19 cellular contexts compared by ENCODE assay signal in the genomic region with DNA sequence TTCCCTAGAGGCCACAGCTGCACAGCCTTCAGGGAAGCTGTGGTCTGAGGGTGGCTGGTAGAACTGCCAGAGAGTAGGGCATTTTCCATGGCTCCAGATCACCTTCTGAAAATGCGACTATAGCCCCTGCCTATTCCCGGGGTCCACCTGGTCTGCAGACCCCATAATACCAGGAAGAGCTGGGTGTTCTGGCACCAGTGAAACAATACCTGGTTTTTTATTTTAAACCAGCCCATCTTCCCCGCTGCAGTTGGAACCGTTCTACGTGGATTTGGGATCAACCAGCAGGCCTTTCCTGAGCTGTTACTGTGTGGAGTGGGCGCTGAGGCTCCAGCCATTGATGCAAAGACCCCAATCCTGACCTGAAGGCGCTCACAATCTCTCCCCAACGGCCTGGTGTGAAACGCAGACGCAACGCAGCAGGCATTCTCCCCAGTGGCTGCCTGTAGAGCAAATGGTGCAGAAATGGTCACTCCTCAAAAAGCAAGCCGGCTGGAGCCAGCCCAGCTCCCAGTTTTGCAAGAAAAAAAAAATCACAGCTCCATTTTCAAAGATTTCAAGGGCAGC. TPM values are rescaled to one million over a fixed set of nuclear protein-coding genes. Genes with fewer than 3 reads are reported as not detected.
DNase-seq lines count a peak whose midpoint lies in the region; ATAC-seq and TF ChIP-seq lines count a peak whose summit lies in the region.
"Had no signal": no experiment of that assay in that cellular context is flagged by ENCODE, and none has a peak within 500 bp of the region (broad histone marks: within the 10 kb centered on the region; RNA-seq: fewer than 3 reads in every experiment).

No MANE protein-coding gene starts in this region.

- CTCF ChIA-PET in activated CD4-positive, alpha-beta memory T cell treated with anti-CD3 and anti-CD28 coated beads, Interleukin-2, amount 10 ng/mL, durations not matched to agents 7 days and 5 days (lab: Charles Lee), result interaction anchor here (1.1 to 3.5 kb wide), 3 partner anchors 53 to 222 kb away, joined by 3 to 15 read pairs (median 3); partner anchors contain the start of gene STX16
- CTCF ChIA-PET in activated CD4-positive, alpha-beta memory T cell treated with anti-CD3 and anti-CD28 coated beads for 36 hours (lab: Charles Lee), result no interaction called here

- no peaks in the 10 kb centered on the region for H3K9me3 Mint-ChIP-seq in activated CD4-positive, alpha-beta memory T cell treated with anti-CD3 and anti-CD28 coated beads, Interleukin-2, amount 10 ng/mL, durations not matched to agents 7 days and 5 days
- H3K9me3 Mint-ChIP-seq in activated CD4-positive, alpha-beta memory T cell treated with anti-CD3 and anti-CD28 coated beads for 36 hours, result no peaks in the 10 kb centered on the region
- no peaks in the 10 kb centered on the region for H3K9me3 Mint-ChIP-seq in endothelial cell (ENCODE audit: unreplicated experiment)
- H3K9me3 Mint-ChIP-seq: CD8-positive, alpha-beta T cell had no signal

- H3K27ac Mint-ChIP-seq in activated CD4-positive, alpha-beta memory T cell treated with anti-CD3 and anti-CD28 coated beads, Interleukin-2, amount 10 ng/mL, durations not matched to agents 7 days and 5 days, result no peak overlapping the region
- no peak overlapping the region for H3K27ac Mint-ChIP-seq in activated CD4-positive, alpha-beta memory T cell treated with anti-CD3 and anti-CD28 coated beads for 36 hours
- no peak overlapping the region for H3K27ac Mint-ChIP-seq in endothelial cell (ENCODE audit: unreplicated experiment)
- H3K27ac Mint-ChIP-seq: CD8-positive, alpha-beta T cell had no signal

- intact Hi-C loops in activated CD4-positive, alpha-beta memory T cell treated with anti-CD3 and anti-CD28 coated beads for 36 hours (cut with micrococcal nuclease), result no loop called here
- intact Hi-C loops in sciatic nerve (cut with DNase I), result no loop called here

- no peak for TF ChIP-seq CTCF in endothelial cell (IDR thresholded peaks at IDR 0.05; ENCODE audit: unreplicated experiment)

- peaks cover 7% of the 10 kb centered on the region for H3K4me1 Mint-ChIP-seq in activated CD4-positive, alpha-beta memory T cell treated with anti-CD3 and anti-CD28 coated beads, Interleukin-2, amount 10 ng/mL, durations not matched to agents 7 days and 5 days
- peaks cover 8% of the 10 kb centered on the region for H3K4me1 Mint-ChIP-seq in activated CD4-positive, alpha-beta memory T cell treated with anti-CD3 and anti-CD28 coated beads for 36 hours (ENCODE audit: low read depth)
- peaks cover under 1% of the 10 kb centered on the region for H3K4me1 Mint-ChIP-seq in endothelial cell (ENCODE audit: unreplicated experiment)

- H3K36me3 Mint-ChIP-seq in activated CD4-positive, alpha-beta memory T cell treated with anti-CD3 and anti-CD28 coated beads, Interleukin-2, amount 10 ng/mL, durations not matched to agents 7 days and 5 days (ENCODE audit: low read depth), result peaks cover 22% of the 10 kb centered on the region
- peaks cover 18% of the 10 kb centered on the region for H3K36me3 Mint-ChIP-seq in activated CD4-positive, alpha-beta memory T cell treated with anti-CD3 and anti-CD28 coated beads for 36 hours
- peaks cover 40% of the 10 kb centered on the region for H3K36me3 Mint-ChIP-seq in endothelial cell (ENCODE audit: low read depth, unreplicated experiment)

- DNase-seq in activated CD4-positive, alpha-beta memory T cell treated with anti-CD3 and anti-CD28 coated beads, Interleukin-2, amount 10 ng/mL, durations not matched to agents 7 days and 5 days, result peak; percentile 13
- DNase-seq in activated CD4-positive, alpha-beta memory T cell treated with anti-CD3 and anti-CD28 coated beads for 36 hours, result no peak
- DNase-seq in D341Med (ENCODE audit: low spot score) (peak; percentile 13), endothelial cell (ENCODE audit: low spot score) (no peak), sciatic nerve (ENCODE audit: low spot score) (peak; percentile 38), anterior cingulate cortex (lab: John Stamatoyannopoulos, UW) (no peak), NCI-H1436 (lab: John Stamatoyannopoulos, UW) (no peak)
- DNase-seq: BE2C, DMS79 treated with DMSO at 0.1 percent for 48 hours, IMR-90, Karpas-422, MG63, NCI-H1092 treated with DMSO at 0.1 percent for 48 hours, NCI-H187, NCI-H226, NCI-H524 treated with DMSO at 0.1 percent for 48 hours, SHP77 treated with DMSO at 0.1 percent for 48 hours had no signal

- POLR2A ChIA-PET in activated CD4-positive, alpha-beta memory T cell treated with anti-CD3 and anti-CD28 coated beads, Interleukin-2, amount 10 ng/mL, durations not matched to agents 7 days and 5 days (lab: Charles Lee), result no interaction called here
- POLR2A ChIA-PET in activated CD4-positive, alpha-beta memory T cell treated with anti-CD3 and anti-CD28 coated beads for 36 hours (lab: Charles Lee), result interaction anchor here (0.6 kb wide), 1 partner anchor 523 kb away, joined by 4 read pairs; no protein-coding TSS in a partner anchor

- ATAC-seq in sciatic nerve, result no peak
- no peak for ATAC-seq in HG03571 (IDR thresholded peaks at IDR 0.05; ENCODE audit: unreplicated experiment)
- ATAC-seq: CD8-positive, alpha-beta T cell had no signal

- H3K4me3 Mint-ChIP-seq in activated CD4-positive, alpha-beta memory T cell treated with anti-CD3 and anti-CD28 coated beads, Interleukin-2, amount 10 ng/mL, durations not matched to agents 7 days and 5 days, result no peak overlapping the region
- no peak overlapping the region for H3K4me3 Mint-ChIP-seq in activated CD4-positive, alpha-beta memory T cell treated with anti-CD3 and anti-CD28 coated beads for 36 hours
- peak overlapping the region; percentile 31 for H3K4me3 Mint-ChIP-seq in endothelial cell (ENCODE audit: unreplicated experiment)
- H3K4me3 Mint-ChIP-seq: CD8-positive, alpha-beta T cell had no signal

- H3K27me3 Mint-ChIP-seq in activated CD4-positive, alpha-beta memory T cell treated with anti-CD3 and anti-CD28 coated beads, Interleukin-2, amount 10 ng/mL, durations not matched to agents 7 days and 5 days, result no peaks in the 10 kb centered on the region
- no peaks in the 10 kb centered on the region for H3K27me3 Mint-ChIP-seq in activated CD4-positive, alpha-beta memory T cell treated with anti-CD3 and anti-CD28 coated beads for 36 hours
- peaks cover 6% of the 10 kb centered on the region for H3K27me3 Mint-ChIP-seq in endothelial cell (ENCODE audit: unreplicated experiment)

RNA-seq across cellular contexts. Expression of gene NPEPL1, which starts 11.2 kb away (rescaled TPM):
- total RNA-seq in activated CD4-positive, alpha-beta memory T cell treated with anti-CD3 and anti-CD28 coated beads, Interleukin-2, amount 10 ng/mL, durations not matched to agents 7 days and 5 days, result 10 to 100 TPM; 29.1 to 30.7 TPM
- 10 to 100 TPM; 17.8 to 18.8 TPM for total RNA-seq in activated CD4-positive, alpha-beta memory T cell treated with anti-CD3 and anti-CD28 coated beads for 36 hours
- total RNA-seq in endothelial cell (ENCODE audit: unreplicated experiment) (37.6 TPM), sciatic nerve (47.5 TPM)

RNA-seq across cellular contexts. Expression of gene STX16, which starts 52.8 kb away (rescaled TPM):
- total RNA-seq in activated CD4-positive, alpha-beta memory T cell treated with anti-CD3 and anti-CD28 coated beads, Interleukin-2, amount 10 ng/mL, durations not matched to agents 7 days and 5 days, result 100 to 1,000 TPM; 152 to 153 TPM
- total RNA-seq in activated CD4-positive, alpha-beta memory T cell treated with anti-CD3 and anti-CD28 coated beads for 36 hours, result 100 to 1,000 TPM in 1 of 2 experiments, 10 to 100 TPM in 1; 88.7 to 104 TPM
- total RNA-seq in endothelial cell (ENCODE audit: unreplicated experiment), result 77.9 TPM
- 78.7 TPM for total RNA-seq in sciatic nerve

Comparison
In these comparisons a context has a peak if more than half of its experiments do, and no peak if none do; other contexts are left out.
1. DNase-seq: peak in activated CD4-positive, alpha-beta memory T cell treated with anti-CD3 and anti-CD28 coated beads, Interleukin-2, amount 10 ng/mL, durations not matched to agents 7 days and 5 days (single experiment), D341Med (single experiment) and sciatic nerve (single experiment); none in activated CD4-positive, alpha-beta memory T cell treated with anti-CD3 and anti-CD28 coated beads for 36 hours (single experiment), endothelial cell (single experiment), anterior cingulate cortex (0 of 58) and NCI-H1436 (single experiment).